ENCODE assay signal across 15 cellular contexts in the genomic region with DNA sequence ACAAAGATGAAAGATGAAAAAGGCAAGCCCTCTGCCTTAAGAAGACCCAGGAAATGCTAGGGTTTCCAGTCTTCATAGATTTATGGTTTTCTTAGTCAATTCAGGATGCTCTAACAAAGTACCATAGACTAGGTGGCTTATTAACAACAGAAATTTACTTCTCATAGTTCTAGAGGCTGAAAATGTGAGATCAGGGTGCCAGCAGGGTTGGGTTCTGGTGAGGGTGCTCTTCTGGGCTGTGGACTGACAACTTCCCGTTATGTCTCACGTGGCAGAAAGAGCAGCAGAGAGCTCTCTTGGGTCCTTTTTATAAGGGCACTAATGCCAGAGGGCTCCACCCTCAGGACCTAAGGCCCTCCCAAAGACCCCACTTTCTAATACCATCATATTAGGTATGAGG.
"Had no signal": no experiment of that assay in that cellular context is flagged by ENCODE, and none has a peak within 500 bp of the region (broad histone marks: within the 10 kb centered on the region; RNA-seq: fewer than 3 reads in every experiment).

No MANE protein-coding gene starts in this region.

- H3K36me3 ChIP-seq: cardiac muscle cell, gastroesophageal sphincter, sigmoid colon, stomach, uterus had no signal

- H3K27me3 Mint-ChIP-seq: activated CD4-positive, alpha-beta memory T cell treated with anti-CD3 and anti-CD28 coated beads for 36 hours; activated naive CD8-positive, alpha-beta T cell treated with anti-CD3 and anti-CD28 coated beads, Interleukin-2, amount 50 U/mL, for 24 hours had no signal

- H3K9me3 ChIP-seq: gastroesophageal sphincter, sigmoid colon, stomach, uterus had no signal

- H3K4me3 ChIP-seq: cardiac muscle cell, gastroesophageal sphincter, sigmoid colon, stomach, uterus had no signal

- H3K27ac ChIP-seq: cardiac muscle cell, gastroesophageal sphincter, sigmoid colon, uterus had no signal

- H3K4me1 ChIP-seq: uterus had no signal

- H3K27ac Mint-ChIP-seq: activated CD4-positive, alpha-beta memory T cell treated with anti-CD3 and anti-CD28 coated beads for 36 hours; activated naive CD8-positive, alpha-beta T cell treated with anti-CD3 and anti-CD28 coated beads, Interleukin-2, amount 50 U/mL, for 24 hours; natural killer cell had no signal

- DNase-seq: activated CD4-positive, alpha-beta memory T cell treated with anti-CD3 and anti-CD28 coated beads for 36 hours; activated naive CD4-positive, alpha-beta T cell treated with Interleukin-2 at 50 U/mL for 16 hours; activated naive CD8-positive, alpha-beta T cell treated with anti-CD3 and anti-CD28 coated beads, Interleukin-2, amount 50 U/mL, for 24 hours; effector CD8-positive, alpha-beta T cell; kidney; midbrain; natural killer cell; occipital lobe; sigmoid colon; stimulated activated CD4-positive, alpha-beta T cell treated with anti-CD3 and anti-CD28 coated beads, Interleukin-12 subunit alpha, Interleukin-12 subunit beta, amount 100 ng/mL, for 4 hours; stomach; uterus had no signal

- H3K9me3 Mint-ChIP-seq: activated CD4-positive, alpha-beta memory T cell treated with anti-CD3 and anti-CD28 coated beads for 36 hours; activated naive CD8-positive, alpha-beta T cell treated with anti-CD3 and anti-CD28 coated beads, Interleukin-2, amount 50 U/mL, for 24 hours; natural killer cell had no signal

- ATAC-seq: activated CD4-positive, CD25-positive, alpha-beta regulatory T cell treated with anti-CD3 and anti-CD28 coated beads, Interleukin-2, amount 50 U/mL, for 24 hours; activated naive CD8-positive, alpha-beta T cell treated with anti-CD3 and anti-CD28 coated beads, Interleukin-2, amount 50 U/mL, for 24 hours; gastroesophageal sphincter had no signal

- H3K4me3 Mint-ChIP-seq: activated CD4-positive, alpha-beta memory T cell treated with anti-CD3 and anti-CD28 coated beads for 36 hours; activated naive CD8-positive, alpha-beta T cell treated with anti-CD3 and anti-CD28 coated beads, Interleukin-2, amount 50 U/mL, for 24 hours; natural killer cell had no signal

- H3K27me3 ChIP-seq: cardiac muscle cell, gastroesophageal sphincter, sigmoid colon, stomach, uterus had no signal
